In genomic region chr3:71753716-71754609, GRCh38 we compare ENCODE assay signal across 8 cellular contexts. TPM values are rescaled to one million over a fixed set of nuclear protein-coding genes. Genes with fewer than 3 reads are reported as not detected.
A peak's percentile ranks its signal among the peaks of the same experiment; 100 is the strongest.
DNase-seq lines count a peak whose midpoint lies in the region; ATAC-seq and TF ChIP-seq lines count a peak whose summit lies in the region.

A gene with protein sequence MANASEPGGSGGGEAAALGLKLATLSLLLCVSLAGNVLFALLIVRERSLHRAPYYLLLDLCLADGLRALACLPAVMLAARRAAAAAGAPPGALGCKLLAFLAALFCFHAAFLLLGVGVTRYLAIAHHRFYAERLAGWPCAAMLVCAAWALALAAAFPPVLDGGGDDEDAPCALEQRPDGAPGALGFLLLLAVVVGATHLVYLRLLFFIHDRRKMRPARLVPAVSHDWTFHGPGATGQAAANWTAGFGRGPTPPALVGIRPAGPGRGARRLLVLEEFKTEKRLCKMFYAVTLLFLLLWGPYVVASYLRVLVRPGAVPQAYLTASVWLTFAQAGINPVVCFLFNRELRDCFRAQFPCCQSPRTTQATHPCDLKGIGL (plus strand): TSS chr3:71753855. CDS start chr3:71754050, 195 bp downstream.

- DNase-seq in GM12865 (ENCODE audit: low read depth) (peak; percentile 4), foreskin keratinocyte (peak in 1 of 2 donors; percentile 19), omental fat pad (ENCODE audit: low spot score) (no peak), NCI-H2107 (lab: John Stamatoyannopoulos, UW) (no peak), PC-9 (no peak)
- DNase-seq in activated T-helper 1 cell treated with anti-CD3 and anti-CD28 coated beads, Interleukin-12 subunit alpha, Interleukin-12 subunit beta, Interleukin-2, Interleukin-4 antibody, amounts not matched to agents 30 ng/mL and 10 ng/mL and 1 ng/mL, durations not matched to agents 14 hours and 24 hours and 36 hours (ENCODE audit: low spot score) = no peak
- DNase-seq in stimulated activated CD8-positive, alpha-beta memory T cell treated with anti-CD3 and anti-CD28 coated beads, Interleukin-4, amount 100 ng/mL, for 48 hours = no peak

- H3K9me3 Mint-ChIP-seq in activated T-helper 1 cell treated with anti-CD3 and anti-CD28 coated beads, Interleukin-12 subunit alpha, Interleukin-12 subunit beta, Interleukin-2, Interleukin-4 antibody, amounts not matched to agents 30 ng/mL and 10 ng/mL and 1 ng/mL, durations not matched to agents 14 hours and 24 hours and 36 hours = no peaks in the 10 kb centered on the region

- peak; percentile 71 for ATAC-seq in foreskin keratinocyte
- peak; percentile 65 for ATAC-seq in omental fat pad (ENCODE audit: low FRiP score)

- H4K20me1 ChIP-seq in PC-9 (ENCODE audit: insufficient read depth) = no peaks in the 10 kb centered on the region

- H3K4me3 ChIP-seq in GM12865 (ENCODE audit: low read depth, low read length) (no peak within 1 kb of the TSS), PC-9 (no peak within 1 kb of the TSS)

- H3K27ac Mint-ChIP-seq in activated T-helper 1 cell treated with anti-CD3 and anti-CD28 coated beads, Interleukin-12 subunit alpha, Interleukin-12 subunit beta, Interleukin-2, Interleukin-4 antibody, amounts not matched to agents 30 ng/mL and 10 ng/mL and 1 ng/mL, durations not matched to agents 14 hours and 24 hours and 36 hours = no peak within 1 kb of the TSS

- CTCF ChIA-PET in PC-9 (lab: Charles Lee) = no interaction called here

- intact Hi-C loops in activated T-helper 1 cell treated with anti-CD3 and anti-CD28 coated beads, Interleukin-12 subunit alpha, Interleukin-12 subunit beta, Interleukin-2, Interleukin-4 antibody, amounts not matched to agents 30 ng/mL and 10 ng/mL and 1 ng/mL, durations not matched to agents 14 hours and 24 hours and 36 hours (cut with micrococcal nuclease) = loop anchor here (2.0 kb wide), 2 partner anchors 31 to 43 kb away; partner anchors contain the start of gene PROK2
- intact Hi-C loops in PC-9 (cut with micrococcal nuclease; ENCODE audit: unreplicated experiment) = no loop called here

- no peaks in the 10 kb centered on the region for H3K4me1 ChIP-seq in foreskin keratinocyte
- no peaks in the 10 kb centered on the region for H3K4me1 ChIP-seq in PC-9 (replicated peaks; ENCODE audit: insufficient read depth)

- BruUV-seq in PC-9 (replicated peaks; lab: Mats Ljungman, UMichigan) = no TSS peak

- H3K27me3 ChIP-seq in foreskin keratinocyte (peaks cover 79% of the 10 kb centered on the region), PC-9 (ENCODE audit: insufficient read depth, low read depth) (peaks cover 15% of the 10 kb centered on the region; the same call in 1 of the 2 replicates)

- peaks cover 65% of the 10 kb centered on the region for H3K27me3 Mint-ChIP-seq in activated T-helper 1 cell treated with anti-CD3 and anti-CD28 coated beads, Interleukin-12 subunit alpha, Interleukin-12 subunit beta, Interleukin-2, Interleukin-4 antibody, amounts not matched to agents 30 ng/mL and 10 ng/mL and 1 ng/mL, durations not matched to agents 14 hours and 24 hours and 36 hours (ENCODE audit: insufficient read depth)

- TF ChIP-seq CTCF in 22Rv1 (IDR thresholded peaks at IDR 0.05) (no peak), GM12865 (IDR thresholded peaks at IDR 0.05; ENCODE audit: insufficient read depth, low read depth, low read length, missing control alignments) (no peak), foreskin keratinocyte (conservative IDR thresholded peaks at IDR 0.05) (no peak), omental fat pad (IDR thresholded peaks at IDR 0.05) (no peak), PC-9 (conservative IDR thresholded peaks at IDR 0.05) (no peak)

- no peaks in the 10 kb centered on the region for H3K36me3 Mint-ChIP-seq in activated T-helper 1 cell treated with anti-CD3 and anti-CD28 coated beads, Interleukin-12 subunit alpha, Interleukin-12 subunit beta, Interleukin-2, Interleukin-4 antibody, amounts not matched to agents 30 ng/mL and 10 ng/mL and 1 ng/mL, durations not matched to agents 14 hours and 24 hours and 36 hours (ENCODE audit: low read depth)

- no peaks in the 10 kb centered on the region for H3K36me3 ChIP-seq in PC-9 (ENCODE audit: low read depth)

- H3K27ac ChIP-seq in 22Rv1 (peak within 1 kb of the TSS; percentile 36), foreskin keratinocyte (no peak within 1 kb of the TSS), PC-9 (no peak within 1 kb of the TSS)

- no peaks in the 10 kb centered on the region for H3K9me3 ChIP-seq in PC-9 (ENCODE audit: insufficient read depth, low read depth)

- POLR2A ChIA-PET in PC-9 (lab: Charles Lee; ENCODE audit: unreplicated experiment) = no interaction called here

- H3K9me2 ChIP-seq in PC-9 (ENCODE audit: insufficient read depth) = no peaks in the 10 kb centered on the region

- H3K4me3 Mint-ChIP-seq in activated T-helper 1 cell treated with anti-CD3 and anti-CD28 coated beads, Interleukin-12 subunit alpha, Interleukin-12 subunit beta, Interleukin-2, Interleukin-4 antibody, amounts not matched to agents 30 ng/mL and 10 ng/mL and 1 ng/mL, durations not matched to agents 14 hours and 24 hours and 36 hours = peak within 1 kb of the TSS; percentile 63

- H2AFZ ChIP-seq in PC-9 = no peak within 1 kb of the TSS

- H3K79me2 ChIP-seq in PC-9 (ENCODE audit: low read depth) = no peaks in the 10 kb centered on the region

- no peaks in the 10 kb centered on the region for H3F3A ChIP-seq in PC-9 (ENCODE audit: insufficient read depth, low read depth)

- H3K4me1 Mint-ChIP-seq in activated T-helper 1 cell treated with anti-CD3 and anti-CD28 coated beads, Interleukin-12 subunit alpha, Interleukin-12 subunit beta, Interleukin-2, Interleukin-4 antibody, amounts not matched to agents 30 ng/mL and 10 ng/mL and 1 ng/mL, durations not matched to agents 14 hours and 24 hours and 36 hours (ENCODE audit: low read depth) = peaks cover 4% of the 10 kb centered on the region

- H3K4me2 ChIP-seq in PC-9 = no peak within 1 kb of the TSS

RNA-seq across cellular contexts. Expression of the gene that starts here (rescaled TPM):
- 0.70 and 1.3 TPM in 2 replicates for total RNA-seq in activated T-helper 1 cell treated with anti-CD3 and anti-CD28 coated beads, Interleukin-12 subunit alpha, Interleukin-12 subunit beta, Interleukin-2, Interleukin-4 antibody, amounts not matched to agents 30 ng/mL and 10 ng/mL and 1 ng/mL, durations not matched to agents 14 hours and 24 hours and 36 hours
- total RNA-seq in foreskin keratinocyte (0.20 and 0.32 TPM in 2 replicates), omental fat pad (1 to 10 TPM in 1 of 4 donors, under 1 TPM in 2, not detected in 1; 0.19 to 4.1 (median 0.84) TPM), PC-9 (2021) (not detected in 2 replicates)
- polyA plus RNA-seq in foreskin keratinocyte = 0.16 and 0.25 TPM in 2 replicates

Comparison
In these comparisons a context has a peak if more than half of its experiments do, and no peak if none do; other contexts are left out.
1. Peak in ATAC-seq in foreskin keratinocyte; RNA of the gene not detected or under 1 TPM.